In genomic region chr15:40782609-40783227, GRCh38 we compare ENCODE assay signal across 1 cellular context.
TF ChIP-seq lines count a peak whose summit lies in the region.

No MANE protein-coding gene starts in this region.

TF ChIP-seq in K562, 482 proteins besides CTCF, POLR2A, EP300 and RAD21 (continued from another document and continues in another):
- TF ChIP-seq ZBTB49 (CRISPR knock-in tag; IDR thresholded peaks at IDR 0.05; ENCODE audit: borderline replicate concordance) (no peak), CXXC5 (CRISPR knock-in tag; IDR thresholded peaks at IDR 0.05) (no peak), CTBP1 (IDR thresholded peaks at IDR 0.05; ENCODE audit: borderline replicate concordance) (peak; percentile 94), TBP (optimal IDR thresholded peaks at IDR 0.05; ENCODE audit: low read depth, low read length) (no peak), ZNF280A (IDR thresholded peaks at IDR 0.05; ENCODE audit: low read depth, partially characterized antibody) (no peak), ZNF23 (CRISPR knock-in tag; IDR thresholded peaks at IDR 0.05) (no peak), FOXJ2 (tag; IDR thresholded peaks at IDR 0.05) (no peak), CC2D1A (IDR thresholded peaks at IDR 0.05) (0 out of 2 replicates have a peak, but pooled peaks have one; percentile 31), CREM (IDR thresholded peaks at IDR 0.05; ENCODE audit: low read depth) (0 out of 2 replicates have a peak, but pooled peaks have one; percentile 8), ZNF780A (CRISPR knock-in tag; IDR thresholded peaks at IDR 0.05) (no peak), RB1 (IDR thresholded peaks at IDR 0.05; ENCODE audit: low read depth) (peak; percentile 64), CCNT2 (IDR thresholded peaks at IDR 0.05; ENCODE audit: borderline replicate concordance, extremely low read depth, insufficient read length, low read depth, low read length) (no peak), TFAP4 (CRISPR knock-in tag; IDR thresholded peaks at IDR 0.05; ENCODE audit: borderline replicate concordance) (peak; percentile 49; the same call in 1 of the 2 replicates), ARID2 (IDR thresholded peaks at IDR 0.05) (peak; percentile 49; the same call in 1 of the 2 replicates), SMC3 (conservative IDR thresholded peaks at IDR 0.05; ENCODE audit: insufficient read depth, low read depth, low read length) (peak; percentile 81), ZNF354B (CRISPR knock-in tag; IDR thresholded peaks at IDR 0.05) (no peak), ZNF174 (CRISPR knock-in tag; IDR thresholded peaks at IDR 0.05) (no peak), PCBP1 (IDR thresholded peaks at IDR 0.05; ENCODE audit: low read depth, low read length, poor library complexity, severe bottlenecking) (no peak), ZNF24 (IDR thresholded peaks at IDR 0.05) (no peak), HCFC1 (IDR thresholded peaks at IDR 0.05; ENCODE audit: low read depth, low read length) (no peak), ZNF41 (CRISPR knock-in tag; conservative IDR thresholded peaks at IDR 0.05) (no peak), MYNN (IDR thresholded peaks at IDR 0.05) (0 out of 2 replicates have a peak, but pooled peaks have one; percentile 36), MYNN (CRISPR knock-in tag; IDR thresholded peaks at IDR 0.05) (no peak), FUS (optimal IDR thresholded peaks at IDR 0.05; ENCODE audit: low read depth, low read length) (no peak), KAT8 (IDR thresholded peaks at IDR 0.05; ENCODE audit: low read depth) (no peak), MEIS2 (IDR thresholded peaks at IDR 0.05; ENCODE audit: partially characterized antibody) (no peak), HDAC8 (tag; IDR thresholded peaks at IDR 0.05) (no peak), SMAD4 (CRISPR knock-in tag; conservative IDR thresholded peaks at IDR 0.05) (no peak), NCOA4 (IDR thresholded peaks at IDR 0.05; ENCODE audit: partially characterized antibody) (no peak), PYGO2 (tag; IDR thresholded peaks at IDR 0.05) (no peak), ZNF57 (CRISPR knock-in tag; IDR thresholded peaks at IDR 0.05) (no peak), KLF1 (tag; IDR thresholded peaks at IDR 0.05) (no peak), HMG20A (CRISPR knock-in tag; conservative IDR thresholded peaks at IDR 0.05) (no peak), CBFA2T3 (IDR thresholded peaks at IDR 0.05) (no peak), ZBTB8A (IDR thresholded peaks at IDR 0.05; ENCODE audit: partially characterized antibody) (no peak), SIX5 (IDR thresholded peaks at IDR 0.05; ENCODE audit: borderline replicate concordance in 1 of 2, insufficient read depth in 1 of 2, low read depth in 1 of 2, low read length in 2 of 2) (no peak), ETS1 (conservative IDR thresholded peaks at IDR 0.05; ENCODE audit: control insufficient read depth, low read depth, low read length) (no peak), ZNF134 (CRISPR knock-in tag; conservative IDR thresholded peaks at IDR 0.05) (no peak), SRSF7 (optimal IDR thresholded peaks at IDR 0.05; ENCODE audit: low read depth, low read length) (no peak), BHLHE40 (IDR thresholded peaks at IDR 0.05; ENCODE audit: low read length) (no peak), KDM5B (IDR thresholded peaks at IDR 0.05; ENCODE audit: insufficient replicate concordance, low read depth, low read length) (no peak), ZFPM2 (CRISPR knock-in tag; IDR thresholded peaks at IDR 0.05) (no peak), ZFP91 (CRISPR knock-in tag; IDR thresholded peaks at IDR 0.05) (no peak), JUND (IDR thresholded peaks at IDR 0.05; ENCODE audit: borderline replicate concordance, low read depth, low read length) (peak; percentile 31; the same call in 1 of the 2 replicates), JUND (tag; IDR thresholded peaks at IDR 0.05; ENCODE audit: borderline replicate concordance, low read depth, low read length) (no peak; the same call in 2 of the 3 replicates), ZNF589 (CRISPR knock-in tag; IDR thresholded peaks at IDR 0.05; ENCODE audit: low read depth) (no peak), FOXK1 (CRISPR knock-in tag; IDR thresholded peaks at IDR 0.05; ENCODE audit: borderline replicate concordance) (no peak), KHSRP (IDR thresholded peaks at IDR 0.05) (no peak), STAG1 (CRISPR knock-in tag; IDR thresholded peaks at IDR 0.05; ENCODE audit: borderline replicate concordance) (peak; percentile 94), E2F5 (CRISPR knock-in tag; IDR thresholded peaks at IDR 0.05) (no peak), ETV6 (IDR thresholded peaks at IDR 0.05; ENCODE audit: borderline replicate concordance in 1 of 2, low read depth in 2 of 2, low read length in 1 of 2) (no peak), ETV6 (CRISPR knock-in tag; IDR thresholded peaks at IDR 0.05; ENCODE audit: borderline replicate concordance) (no peak), ZBTB5 (IDR thresholded peaks at IDR 0.05) (no peak), XRCC4 (IDR thresholded peaks at IDR 0.05; ENCODE audit: extremely low read depth, insufficient read depth, insufficient read length) (no peak), ARID3B (CRISPR knock-in tag; IDR thresholded peaks at IDR 0.05; ENCODE audit: borderline replicate concordance) (no peak), ZNF274 (IDR thresholded peaks at IDR 0.05; ENCODE audit: borderline replicate concordance, low read depth, low read length) (no peak), GABPA (tag; conservative IDR thresholded peaks at IDR 0.05; ENCODE audit: low read depth) (no peak), NR4A1 (CRISPR knock-in tag; IDR thresholded peaks at IDR 0.05) (no peak), NR4A1 (tag; IDR thresholded peaks at IDR 0.05) (no peak), U2AF1 (optimal IDR thresholded peaks at IDR 0.05; ENCODE audit: low read depth, low read length) (no peak), ZNF175 (CRISPR knock-in tag; IDR thresholded peaks at IDR 0.05; ENCODE audit: low read depth) (no peak), MECOM (CRISPR knock-in tag; IDR thresholded peaks at IDR 0.05) (no peak), E4F1 (CRISPR knock-in tag; IDR thresholded peaks at IDR 0.05; ENCODE audit: borderline replicate concordance) (no peak), NUFIP1 (IDR thresholded peaks at IDR 0.05; ENCODE audit: partially characterized antibody) (no peak), ZNF408 (CRISPR knock-in tag; IDR thresholded peaks at IDR 0.05; ENCODE audit: low read depth) (no peak), RCOR1 (IDR thresholded peaks at IDR 0.05; ENCODE audit: borderline replicate concordance in 1 of 2, low read depth in 2 of 2, low read length in 2 of 2) (peak; percentile 57 to 77; a peak in 2 of 4 replicates)
